Comparison of ENCODE assay signal across 8 cellular contexts in genomic region chr11:16924826-16925494, GRCh38.
DNase-seq lines count a peak whose midpoint lies in the region; ATAC-seq and TF ChIP-seq lines count a peak whose summit lies in the region.

No MANE protein-coding gene starts in this region.

- DNase-seq in activated CD8-positive, alpha-beta memory T cell treated with anti-CD3 and anti-CD28 coated beads for 24 hours = peak; percentile 59
- DNase-seq in activated CD8-positive, alpha-beta memory T cell treated with anti-CD3 and anti-CD28 coated beads, Interleukin-2, amount 50 U/mL, for 4 hours = no peak
- DNase-seq in HPDE6-E6E7 (ENCODE audit: extremely low spot score) (peak; percentile 89), brain microvascular endothelial cell (peak; percentile 6), iris pigment epithelial cell (ENCODE audit: low read depth) (peak; percentile 44), Kasumi-1 (lab: John Stamatoyannopoulos, UW) (no peak), CD1c-positive myeloid dendritic cell (ENCODE audit: extremely low spot score) (no peak)
- no peak for DNase-seq in stimulated activated effector memory CD8-positive, alpha-beta T cell treated with anti-CD3 and anti-CD28 coated beads, Interleukin-12 subunit alpha, Interleukin-12 subunit beta, amount 100 ng/mL, for 72 hours (ENCODE audit: low spot score in 2 of 2)

- H3K9me3 Mint-ChIP-seq in stimulated activated effector memory CD8-positive, alpha-beta T cell treated with anti-CD3 and anti-CD28 coated beads, Interleukin-12 subunit alpha, Interleukin-12 subunit beta, amount 100 ng/mL, for 72 hours = no peaks in the 10 kb centered on the region

- peak overlapping the region; percentile 46 for H3K4me3 ChIP-seq in brain microvascular endothelial cell (ENCODE audit: low read depth, low read length)

- no peak overlapping the region for H3K27ac Mint-ChIP-seq in stimulated activated effector memory CD8-positive, alpha-beta T cell treated with anti-CD3 and anti-CD28 coated beads, Interleukin-12 subunit alpha, Interleukin-12 subunit beta, amount 100 ng/mL, for 72 hours

- H3K27me3 ChIP-seq in brain microvascular endothelial cell (replicated peaks) = peaks cover 63% of the 10 kb centered on the region

- TF ChIP-seq CTCF in brain microvascular endothelial cell (IDR thresholded peaks at IDR 0.05; ENCODE audit: low read depth, low read length, missing control alignments) = no peak

- no peak overlapping the region for H3K27ac ChIP-seq in brain microvascular endothelial cell

- no peaks in the 10 kb centered on the region for H3K36me3 Mint-ChIP-seq in stimulated activated effector memory CD8-positive, alpha-beta T cell treated with anti-CD3 and anti-CD28 coated beads, Interleukin-12 subunit alpha, Interleukin-12 subunit beta, amount 100 ng/mL, for 72 hours

- peak overlapping the region; percentile 74 for H3K4me3 Mint-ChIP-seq in stimulated activated effector memory CD8-positive, alpha-beta T cell treated with anti-CD3 and anti-CD28 coated beads, Interleukin-12 subunit alpha, Interleukin-12 subunit beta, amount 100 ng/mL, for 72 hours

- in situ Hi-C loops in brain microvascular endothelial cell (cut with HindIII; ENCODE audit: low pct_ligation_motif_present, low sequenced_read_pairs) = no loop called here

- ATAC-seq in stimulated activated effector memory CD8-positive, alpha-beta T cell treated with anti-CD3 and anti-CD28 coated beads, Interleukin-12 subunit alpha, Interleukin-12 subunit beta, amount 100 ng/mL, for 72 hours = peak; percentile 48

- no peaks in the 10 kb centered on the region for H3K36me3 ChIP-seq in brain microvascular endothelial cell (replicated peaks)

- peaks cover 17% of the 10 kb centered on the region for H3K4me1 Mint-ChIP-seq in stimulated activated effector memory CD8-positive, alpha-beta T cell treated with anti-CD3 and anti-CD28 coated beads, Interleukin-12 subunit alpha, Interleukin-12 subunit beta, amount 100 ng/mL, for 72 hours

Comparison
In these comparisons a context has a peak if more than half of its experiments do, and no peak if none do; other contexts are left out.
1. DNase-seq: peak in activated CD8-positive, alpha-beta memory T cell treated with anti-CD3 and anti-CD28 coated beads for 24 hours (single experiment), HPDE6-E6E7 (single experiment), brain microvascular endothelial cell (single experiment) and iris pigment epithelial cell (single experiment); none in activated CD8-positive, alpha-beta memory T cell treated with anti-CD3 and anti-CD28 coated beads, Interleukin-2, amount 50 U/mL, for 4 hours (single experiment), stimulated activated effector memory CD8-positive, alpha-beta T cell treated with anti-CD3 and anti-CD28 coated beads, Interleukin-12 subunit alpha, Interleukin-12 subunit beta, amount 100 ng/mL, for 72 hours (0 of 2), Kasumi-1 (0 of 2) and CD1c-positive myeloid dendritic cell (single experiment).